Comparison of ENCODE assay signal across 15 cellular contexts in the genomic region with DNA sequence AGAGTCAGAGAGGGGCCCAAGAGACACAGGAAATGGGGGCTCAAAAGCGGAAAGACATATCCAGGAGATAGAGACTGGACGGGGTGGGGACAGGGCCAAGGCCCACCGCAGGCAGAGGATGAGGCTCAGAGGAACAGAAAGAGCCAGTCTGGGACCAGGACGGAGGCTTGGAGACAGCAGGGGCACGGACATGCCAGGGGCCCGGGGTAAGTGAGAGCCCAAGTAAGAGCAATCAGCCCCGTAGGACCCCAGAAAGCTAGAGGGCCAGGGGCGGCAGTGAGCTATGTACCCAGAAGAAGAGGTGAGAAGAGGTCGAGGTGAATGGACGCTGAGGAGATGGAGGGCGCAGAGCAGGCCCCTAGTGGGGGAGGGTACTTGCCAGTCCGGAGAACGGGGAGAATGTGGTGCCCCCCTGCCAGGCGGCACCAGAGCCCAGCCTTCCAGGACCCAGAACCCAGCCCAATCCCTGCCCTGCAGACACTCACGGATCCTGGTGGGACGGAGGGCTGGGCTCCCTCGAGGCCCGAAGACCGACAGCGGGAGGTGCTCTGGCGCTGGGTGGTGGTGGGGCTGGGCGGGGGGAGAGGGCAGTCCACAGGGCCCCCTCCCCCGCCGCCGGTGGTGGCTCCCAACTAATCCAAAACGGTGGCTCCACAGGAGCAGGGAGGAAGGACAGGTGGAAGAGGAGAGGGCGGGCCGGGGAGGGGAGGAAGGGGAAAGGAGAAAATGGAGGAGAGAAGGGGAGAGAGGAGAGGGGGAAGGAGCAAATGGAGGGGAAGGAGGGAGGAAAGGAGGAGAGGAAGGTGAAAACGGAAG. TPM values are rescaled to one million over a fixed set of nuclear protein-coding genes. Genes with fewer than 3 reads are reported as not detected.
A peak's percentile ranks its signal among the peaks of the same experiment; 100 is the strongest.
DNase-seq lines count a peak whose midpoint lies in the region; FAIRE-seq and TF ChIP-seq lines count a peak whose summit lies in the region.
"Had no signal": no experiment of that assay in that cellular context is flagged by ENCODE, and none has a peak within 500 bp of the region (broad histone marks: within the 10 kb centered on the region; RNA-seq: fewer than 3 reads in every experiment).

No MANE protein-coding gene starts in this region.

- H3K4me1 ChIP-seq in astrocyte (ENCODE audit: insufficient read depth, low read length) (no peaks in the 10 kb centered on the region), stomach (peaks cover 0 to 32% (median 17%) of the 10 kb centered on the region in 4 donors), Caco-2 (no peaks in the 10 kb centered on the region)

- POLR2A ChIA-PET in Caco-2 (lab: Charles Lee) = no interaction called here

- H2AFZ ChIP-seq in astrocyte (ENCODE audit: low read depth, low read length) = no peak overlapping the region

- no peaks in the 10 kb centered on the region for H3K36me3 ChIP-seq in astrocyte (ENCODE audit: insufficient read depth, low read length)
- H3K36me3 ChIP-seq in stomach = peaks cover 0 to 18% (median 4%) of the 10 kb centered on the region in 4 donors
- no peaks in the 10 kb centered on the region for H3K36me3 ChIP-seq in Caco-2 (ENCODE audit: control insufficient read depth, insufficient read depth, low read length)

- FAIRE-seq in astrocyte (lab: Jason Lieb, UNC) (no peak), D721Med (lab: Jason Lieb, UNC) (no peak)
- FAIRE-seq: keratinocyte had no signal

- H3K27ac ChIP-seq in astrocyte (ENCODE audit: low read depth, low read length) (no peak overlapping the region), stomach (peak overlapping the region in 4 of 5 donors; percentile 19 to 69 (median 38))

- TF ChIP-seq CTCF in astrocyte (IDR thresholded peaks at IDR 0.05; ENCODE audit: insufficient read depth, low read depth, low read length) (no peak), stomach (IDR thresholded peaks at IDR 0.05) (no peak), Caco-2 (IDR thresholded peaks at IDR 0.05; ENCODE audit: insufficient read depth in 1 of 2, low read depth in 1 of 2, low read length in 1 of 2, severe bottlenecking in 1 of 2, unreplicated experiment in 1 of 2) (no peak), D721Med (IDR thresholded peaks at IDR 0.05; ENCODE audit: insufficient read depth, missing control alignments) (no peak)

- H3K27ac Mint-ChIP-seq in astrocyte (ENCODE audit: unreplicated experiment) = no peak overlapping the region
- H3K27ac Mint-ChIP-seq in Caco-2 (ENCODE audit: unreplicated experiment) = no peak overlapping the region
- H3K27ac Mint-ChIP-seq: activated CD4-positive, alpha-beta memory T cell treated with anti-CD3 and anti-CD28 coated beads for 36 hours; HFFc6; progenitor cell of endocrine pancreas had no signal

- H3K4me3 ChIP-seq in astrocyte (ENCODE audit: insufficient read depth, low read depth, low read length) = peak overlapping the region; percentile 17
- H3K4me3 ChIP-seq in stomach = peak overlapping the region; percentile 41 to 50 (median 47)
- no peak overlapping the region for H3K4me3 ChIP-seq in Caco-2 (ENCODE audit: low read depth, low read length)

- peaks cover 21% of the 10 kb centered on the region for H3K27me3 ChIP-seq in astrocyte (ENCODE audit: insufficient read depth, low read length)
- H3K27me3 ChIP-seq in stomach = peaks cover 0 to 52% (median 39%) of the 10 kb centered on the region in 3 donors
- no peaks in the 10 kb centered on the region; the same call in 1 of the 2 replicates for H3K27me3 ChIP-seq in Caco-2 (replicated peaks; ENCODE audit: control insufficient read depth, insufficient read depth, low read length)

- BruUV-seq in Caco-2 (replicated peaks; lab: Mats Ljungman, UMichigan) = no TSS peak

- H3K4me3 Mint-ChIP-seq in astrocyte (ENCODE audit: unreplicated experiment) (no peak overlapping the region), Caco-2 (ENCODE audit: unreplicated experiment) (no peak overlapping the region)
- H3K4me3 Mint-ChIP-seq: activated CD4-positive, alpha-beta memory T cell treated with anti-CD3 and anti-CD28 coated beads for 36 hours; HFFc6 had no signal

- no peak for TF ChIP-seq POLR2A in stomach (IDR thresholded peaks at IDR 0.05)

- no peak overlapping the region for H3K9ac ChIP-seq in astrocyte (ENCODE audit: low read length)

- CTCF ChIA-PET in Caco-2 (lab: Charles Lee) = no interaction called here

- no peaks in the 10 kb centered on the region for H3K9me3 Mint-ChIP-seq in astrocyte (ENCODE audit: unreplicated experiment)
- H3K9me3 Mint-ChIP-seq in Caco-2 (ENCODE audit: unreplicated experiment) = no peaks in the 10 kb centered on the region
- H3K9me3 Mint-ChIP-seq: activated CD4-positive, alpha-beta memory T cell treated with anti-CD3 and anti-CD28 coated beads for 36 hours; HFFc6 had no signal

- H4K20me1 ChIP-seq in astrocyte (ENCODE audit: insufficient read depth, low read length) = peaks cover 18% of the 10 kb centered on the region

- H3K9me3 ChIP-seq in astrocyte (ENCODE audit: insufficient read depth, low read depth, low read length) (no peaks in the 10 kb centered on the region), stomach (no peaks in the 10 kb centered on the region), Caco-2 (no peaks in the 10 kb centered on the region)

- H3K4me2 ChIP-seq in astrocyte (ENCODE audit: low read length) = peak overlapping the region; percentile 58

- H3K79me2 ChIP-seq in astrocyte (ENCODE audit: insufficient read depth, low read length) = no peaks in the 10 kb centered on the region

- H3K27me3 Mint-ChIP-seq in astrocyte (ENCODE audit: low read depth, unreplicated experiment) = peaks cover 8% of the 10 kb centered on the region
- peaks cover 5% of the 10 kb centered on the region for H3K27me3 Mint-ChIP-seq in Caco-2 (ENCODE audit: insufficient read depth, unreplicated experiment)

- intact Hi-C loops in stomach (cut with DNase I; ENCODE audit: low total_unique reads) = no loop called here
- intact Hi-C loops in Caco-2 (cut with micrococcal nuclease; ENCODE audit: unreplicated experiment) = no loop called here

- DNase-seq in Kasumi-1 (lab: John Stamatoyannopoulos, UW) = peak; percentile 60 to 64
- DNase-seq in astrocyte (ENCODE audit: low read depth) = no peak
- DNase-seq in islet precursor cell = peak; percentile 52
- DNase-seq in stomach = no peak
- DNase-seq in Caco-2 = no peak
- no peak for DNase-seq in D721Med (ENCODE audit: insufficient read length, low spot score)
- no peak for DNase-seq in SK-N-DZ (ENCODE audit: low spot score)
- DNase-seq: activated CD4-positive, alpha-beta memory T cell treated with anti-CD3 and anti-CD28 coated beads for 36 hours; Calu3; erythroblast; HFFc6; NCI-H446 treated with DMSO at 0.1 percent for 48 hours had no signal

- 17 to 23% (median 19%) methylated on average over 20 to 29 of the region's 29 CpGs for WGBS in stomach, 5 donors

- no peaks in the 10 kb centered on the region for H3K4me1 Mint-ChIP-seq in astrocyte (ENCODE audit: low read depth, unreplicated experiment)
- no peaks in the 10 kb centered on the region for H3K4me1 Mint-ChIP-seq in Caco-2 (ENCODE audit: low read depth, unreplicated experiment)

- no peak for TF ChIP-seq EP300 in stomach (IDR thresholded peaks at IDR 0.05)

- H3K36me3 Mint-ChIP-seq in astrocyte (ENCODE audit: low read depth, unreplicated experiment) = peaks cover 2% of the 10 kb centered on the region
- no peaks in the 10 kb centered on the region for H3K36me3 Mint-ChIP-seq in Caco-2 (ENCODE audit: insufficient read depth, unreplicated experiment)
- H3K36me3 Mint-ChIP-seq: activated CD4-positive, alpha-beta memory T cell treated with anti-CD3 and anti-CD28 coated beads for 36 hours had no signal

RNA-seq across cellular contexts. Expression of a gene that starts 1.0 kb away (rescaled TPM):
- total RNA-seq in astrocyte (9.2 and 12.1 TPM in 2 replicates), stomach (10 to 100 TPM in 2 of 5 donors, 1 to 10 TPM in 3; 2.2 to 74.1 (median 8.3) TPM), Caco-2 (2022) (0.30 and 0.48 TPM in 2 replicates)
- polyA plus RNA-seq in stomach = 1 to 10 TPM in 2 of 3 donors, under 1 TPM in 1; 0.92 to 3.1 (median 1.1) TPM
- polyA plus RNA-seq in SK-N-DZ (2014; cell fraction: cytosol; rRNA removed) = 11.5 and 14.1 TPM in 2 replicates
- 16.0 and 32.3 TPM in 2 replicates for polyA plus RNA-seq in SK-N-DZ (2014; cell fraction: nucleus; rRNA removed)
- total RNA-seq: SK-MEL-5 had no signal

RNA-seq across cellular contexts. Expression of a gene that starts 7.0 kb away (rescaled TPM):
- total RNA-seq in astrocyte (20.0 and 20.2 TPM in 2 replicates), stomach (10 to 100 TPM in 2 of 5 donors, 1 to 10 TPM in 3; 4.6 to 17.0 (median 8.8) TPM), Caco-2 (2022) (22.4 and 22.7 TPM in 2 replicates)
- polyA plus RNA-seq in stomach = 1 to 10 TPM; 5.5 to 5.7 (median 5.5) TPM
- 15.1 and 16.2 TPM in 2 replicates for polyA plus RNA-seq in SK-N-DZ (2014; cell fraction: cytosol; rRNA removed)
- 10.9 and 12.3 TPM in 2 replicates for polyA plus RNA-seq in SK-N-DZ (2014; cell fraction: nucleus; rRNA removed)

Comparison
In these comparisons a context has a peak if more than half of its experiments do, and no peak if none do; other contexts are left out.
1. DNase-seq: peak in Kasumi-1 (2 of 2) and islet precursor cell (single experiment); none in astrocyte (single experiment), stomach (single experiment), Caco-2 (0 of 2), D721Med (single experiment) and SK-N-DZ (single experiment).